ENCODE assay signal across 27 cellular contexts in genomic region chr17:9330903-9331272, GRCh38.
A peak's percentile ranks its signal among the peaks of the same experiment; 100 is the strongest.
DNase-seq lines count a peak whose midpoint lies in the region; TF ChIP-seq lines count a peak whose summit lies in the region.
"Had no signal": no experiment of that assay in that cellular context is flagged by ENCODE, and none has a peak within 500 bp of the region (broad histone marks: within the 10 kb centered on the region; RNA-seq: fewer than 3 reads in every experiment).

No MANE protein-coding gene starts in this region.

- H3K27me3 ChIP-seq in HUES6 (ENCODE audit: control insufficient read depth, insufficient read depth, low read length), result peaks cover 18% of the 10 kb centered on the region
- H3K27me3 ChIP-seq in iPS-18a (ENCODE audit: control insufficient read depth, insufficient read depth, low read length), result peaks cover 27% of the 10 kb centered on the region
- H3K27me3 ChIP-seq: adrenal gland, BE2C, cardiac muscle cell, SJSA1, stomach, tibial nerve had no signal

- H3K27ac Mint-ChIP-seq in brain, result peak overlapping the region; percentile 84 to 99 (median 95)
- H3K27ac Mint-ChIP-seq: activated naive CD4-positive, alpha-beta T cell treated with anti-CD3 and anti-CD28 coated beads for 36 hours; activated T-helper 1 cell treated with anti-CD3 and anti-CD28 coated beads, Interleukin-12 subunit alpha, Interleukin-12 subunit beta, Interleukin-2, Interleukin-4 antibody, amounts not matched to agents 30 ng/mL and 10 ng/mL and 1 ng/mL, durations not matched to agents 14 hours and 24 hours and 36 hours had no signal

- H3K36me3 ChIP-seq in HUES6 (ENCODE audit: control insufficient read depth, insufficient read depth, low read length) (no peaks in the 10 kb centered on the region), iPS-18a (ENCODE audit: control insufficient read depth, low read depth, low read length) (no peaks in the 10 kb centered on the region)
- H3K36me3 ChIP-seq: adrenal gland, BE2C, cardiac muscle cell, SJSA1, stomach, tibial nerve had no signal

- peaks cover 3% of the 10 kb centered on the region for H3K27me3 Mint-ChIP-seq in brain
- H3K27me3 Mint-ChIP-seq: CD8-positive, alpha-beta memory T cell had no signal

- no peak overlapping the region for H3K27ac ChIP-seq in HUES6 (ENCODE audit: low read depth, low read length)
- no peak overlapping the region for H3K27ac ChIP-seq in iPS-18a (ENCODE audit: low read length)
- H3K27ac ChIP-seq: adrenal gland, cardiac muscle cell, SJSA1, stomach, tibial nerve had no signal

- H3K9me3 ChIP-seq in HUES6 (ENCODE audit: control insufficient read depth, insufficient read depth, low read depth, low read length) (peaks cover 18% of the 10 kb centered on the region), iPS-18a (ENCODE audit: control insufficient read depth, low read depth, low read length) (peaks cover 9% of the 10 kb centered on the region)
- H3K9me3 ChIP-seq: adrenal gland, BE2C had no signal

- peaks cover 16 to 21% (median 18%) of the 10 kb centered on the region in 5 experiments for H3K9me3 Mint-ChIP-seq in brain

- peak overlapping the region; percentile 67 to 83 (median 79) for H3K4me3 Mint-ChIP-seq in brain
- H3K4me3 Mint-ChIP-seq: activated naive CD4-positive, alpha-beta T cell treated with anti-CD3 and anti-CD28 coated beads for 36 hours; activated T-helper 1 cell treated with anti-CD3 and anti-CD28 coated beads, Interleukin-12 subunit alpha, Interleukin-12 subunit beta, Interleukin-2, Interleukin-4 antibody, amounts not matched to agents 30 ng/mL and 10 ng/mL and 1 ng/mL, durations not matched to agents 14 hours and 24 hours and 36 hours; CD8-positive, alpha-beta memory T cell had no signal

- peaks cover 26% of the 10 kb centered on the region for H3K36me3 Mint-ChIP-seq in brain

- H3K9ac ChIP-seq in HUES6 (ENCODE audit: low read length) (no peak overlapping the region), iPS-18a (ENCODE audit: low read length) (peak overlapping the region; percentile 25)

- H3K4me1 ChIP-seq in HUES6 (ENCODE audit: control insufficient read depth, insufficient read depth, low read length) (peaks cover 34% of the 10 kb centered on the region), iPS-18a (ENCODE audit: control insufficient read depth, low read depth, low read length) (peaks cover 32% of the 10 kb centered on the region)
- H3K4me1 ChIP-seq: adrenal gland, BE2C, tibial nerve had no signal

- H3K4me3 ChIP-seq in HUES6 (ENCODE audit: low read depth, low read length) (peak overlapping the region; percentile 6; the same call in 1 of the 2 replicates), iPS-18a (ENCODE audit: low read length) (peak overlapping the region; percentile 35), foreskin fibroblast (ENCODE audit: low read depth in 1 of 2, low read length in 2 of 2) (no peak overlapping the region)
- H3K4me3 ChIP-seq: adrenal gland, cardiac muscle cell, lung, SJSA1, skin epidermis, stomach, tibial nerve had no signal

- H3K4me1 Mint-ChIP-seq in brain, result peaks cover 38% of the 10 kb centered on the region

- no peak for TF ChIP-seq CTCF in brain (conservative IDR thresholded peaks at IDR 0.05)
- TF ChIP-seq CTCF in foreskin fibroblast (IDR thresholded peaks at IDR 0.05; ENCODE audit: low read depth, low read length), result no peak

- DNase-seq in pons (ENCODE audit: low spot score), result peak; percentile 29
- DNase-seq in NCI-H2196 (lab: John Stamatoyannopoulos, UW; ENCODE audit: unreplicated experiment), result no peak
- no peak for DNase-seq in foreskin fibroblast
- no peak for DNase-seq in GM19238 (ENCODE audit: insufficient read length, low spot score)
- DNase-seq in activated CD4-positive, CD25-positive, alpha-beta regulatory T cell treated with anti-CD3 and anti-CD28 coated beads, Interleukin-2, amount 50 U/mL, for 72 hours, result no peak
- DNase-seq: activated CD4-positive, alpha-beta T cell treated with anti-CD3 and anti-CD28 coated beads, Interleukin-2, amount 50 U/mL, for 48 hours; activated CD8-positive, alpha-beta memory T cell treated with anti-CD3 and anti-CD28 coated beads, Interleukin-2, amount 50 U/mL, for 4 hours; activated naive CD4-positive, alpha-beta T cell treated with anti-CD3 and anti-CD28 coated beads for 36 hours; adrenal gland; BE2C; CD8-positive, alpha-beta memory T cell; GOT3; kidney glomerular epithelial cell; NCI-H1092; NCI-H187 treated with DMSO at 0.1 percent for 48 hours; NCI-H526; stomach; T-helper 1 cell had no signal

Comparison
In these comparisons a context has a peak if more than half of its experiments do, and no peak if none do; other contexts are left out.
1. H3K4me3 ChIP-seq: peak in HUES6 (single experiment) and iPS-18a (single experiment); none in foreskin fibroblast (0 of 2).